In genomic region chr1:78038491-78038939, GRCh38 we compare ENCODE assay signal across 21 cellular contexts. TPM values are rescaled to one million over a fixed set of nuclear protein-coding genes. Genes with fewer than 3 reads are reported as not detected.
DNase-seq lines count a peak whose midpoint lies in the region; TF ChIP-seq lines count a peak whose summit lies in the region.
"Had no signal": no experiment of that assay in that cellular context is flagged by ENCODE, and none has a peak within 500 bp of the region (broad histone marks: within the 10 kb centered on the region; RNA-seq: fewer than 3 reads in every experiment).

No MANE protein-coding gene starts in this region.

- H3K27ac Mint-ChIP-seq in mesothelial cell of epicardium = no peak overlapping the region
- H3K27ac Mint-ChIP-seq: activated naive CD4-positive, alpha-beta T cell treated with anti-CD3 and anti-CD28 coated beads for 36 hours; T-helper 17 cell had no signal

- CTCF ChIA-PET in A673 (lab: Charles Lee) = no interaction called here

- H3K36me3 ChIP-seq in A673 (ENCODE audit: insufficient read depth, low read length, poor library complexity, severe bottlenecking) (no peaks in the 10 kb centered on the region), spleen (no peaks in the 10 kb centered on the region)
- H3K36me3 ChIP-seq: BLaER1 treated with 17β-estradiol and CSF1 and Interleukin-3, amounts not matched to agents 10 nM and 100 nM; cardiac muscle cell; upper lobe of right lung had no signal

- H3K4me1 ChIP-seq in A673 (ENCODE audit: insufficient read depth, low read length, poor library complexity, severe bottlenecking) (no peaks in the 10 kb centered on the region), spleen (peaks cover 0 to 6% (median 2%) of the 10 kb centered on the region in 6 donors)
- H3K4me1 ChIP-seq: BLaER1 treated with 17β-estradiol and CSF1 and Interleukin-3, amounts not matched to agents 10 nM and 100 nM; upper lobe of right lung had no signal

- H3K27me3 ChIP-seq in A673 (replicated peaks; ENCODE audit: insufficient read depth, low read depth, low read length, poor library complexity) (peaks cover 2% of the 10 kb centered on the region), spleen (replicated peaks in 1 of 7) (peaks cover 0 to 1% (median 0%) of the 10 kb centered on the region in 7 donors)
- H3K27me3 ChIP-seq: BLaER1 treated with 17β-estradiol and CSF1 and Interleukin-3, amounts not matched to agents 10 nM and 100 nM; upper lobe of right lung had no signal

- DNase-seq in AG08396 (ENCODE audit: low spot score) (peak; percentile 52), HT-29 (ENCODE audit: low spot score) (peak; percentile 20), amniotic epithelial cell (ENCODE audit: low read depth) (peak; percentile 63), fibroblast of villous mesenchyme (ENCODE audit: low read depth) (peak; percentile 76), mesothelial cell of epicardium (ENCODE audit: low spot score in 2 of 2, unreplicated experiment in 2 of 2) (no peak), COLO829 (ENCODE audit: low spot score) (no peak), A673 (ENCODE audit: low spot score) (no peak), spleen (no peak)
- DNase-seq: activated CD8-positive, alpha-beta memory T cell treated with anti-CD3 and anti-CD28 coated beads, Interleukin-2, amount 50 U/mL, for 48 hours; activated naive CD4-positive, alpha-beta T cell treated with anti-CD3 and anti-CD28 coated beads for 36 hours; islet precursor cell; midbrain; NCI-H1436; NCI-H69; RPMI8226; stimulated activated naive CD4-positive, alpha-beta T cell; T-helper 17 cell; upper lobe of right lung had no signal

- no peaks in the 10 kb centered on the region for H3K9me3 Mint-ChIP-seq in mesothelial cell of epicardium
- H3K9me3 Mint-ChIP-seq: activated naive CD4-positive, alpha-beta T cell treated with anti-CD3 and anti-CD28 coated beads for 36 hours had no signal

- H3K27ac ChIP-seq in A673 (ENCODE audit: low read depth, low read length, poor library complexity, severe bottlenecking) (no peak overlapping the region), spleen (no peak overlapping the region)
- H3K27ac ChIP-seq: BLaER1 treated with 17β-estradiol and CSF1 and Interleukin-3, amounts not matched to agents 10 nM and 100 nM; cardiac muscle cell; upper lobe of right lung had no signal

- TF ChIP-seq CTCF in fibroblast of villous mesenchyme (IDR thresholded peaks at IDR 0.05; ENCODE audit: insufficient read depth, low read depth, low read length) = no peak
- no peak for TF ChIP-seq CTCF in mesothelial cell of epicardium (IDR thresholded peaks at IDR 0.05; ENCODE audit: unreplicated experiment)
- no peak for TF ChIP-seq CTCF in A673 (conservative IDR thresholded peaks at IDR 0.05; ENCODE audit: low read depth, low read length)
- TF ChIP-seq CTCF in spleen (IDR thresholded peaks at IDR 0.05 in 8 of 11, conservative IDR thresholded peaks at IDR 0.05 in 3 of 11) = no peak

- H3K36me3 Mint-ChIP-seq in mesothelial cell of epicardium = no peaks in the 10 kb centered on the region

- no peaks in the 10 kb centered on the region for H3K4me1 Mint-ChIP-seq in mesothelial cell of epicardium

- POLR2A ChIA-PET in A673 (lab: Charles Lee; ENCODE audit: low non-redundant PET) = no interaction called here

- H3K27me3 Mint-ChIP-seq in mesothelial cell of epicardium (ENCODE audit: low read depth) = peaks cover 28% of the 10 kb centered on the region

- no peak overlapping the region for H3K4me3 ChIP-seq in fibroblast of villous mesenchyme (ENCODE audit: low read depth, low read length)
- no peak overlapping the region for H3K4me3 ChIP-seq in A673 (ENCODE audit: low read depth, low read length, poor library complexity, severe bottlenecking)
- H3K4me3 ChIP-seq in spleen = no peak overlapping the region
- H3K4me3 ChIP-seq: BLaER1 treated with 17β-estradiol and CSF1 and Interleukin-3, amounts not matched to agents 10 nM and 100 nM; cardiac muscle cell; K562; upper lobe of right lung had no signal

- no peaks in the 10 kb centered on the region for H3K9me3 ChIP-seq in A673 (ENCODE audit: low read depth, low read length, poor library complexity, severe bottlenecking)
- H3K9me3 ChIP-seq in spleen = no peaks in the 10 kb centered on the region
- H3K9me3 ChIP-seq: BLaER1 treated with 17β-estradiol and CSF1 and Interleukin-3, amounts not matched to agents 10 nM and 100 nM; upper lobe of right lung had no signal

- no peak overlapping the region for H3K4me3 Mint-ChIP-seq in mesothelial cell of epicardium
- H3K4me3 Mint-ChIP-seq: activated naive CD4-positive, alpha-beta T cell treated with anti-CD3 and anti-CD28 coated beads for 36 hours; T-helper 17 cell had no signal

- TF ChIP-seq POLR2A in spleen (IDR thresholded peaks at IDR 0.05) = no peak

- no TSS peak for BruUV-seq in A673 (replicated peaks; lab: Mats Ljungman, UMichigan)

- intact Hi-C loops in A673 (cut with micrococcal nuclease; ENCODE audit: unreplicated experiment) = loop anchor here (5.0 kb wide), 1 partner anchor 49 kb away; no protein-coding TSS in a partner anchor
- intact Hi-C loops in spleen (cut with DNase I; ENCODE audit: low total_unique reads) = no loop called here

RNA-seq across cellular contexts. Expression of gene GIPC2, which starts 7.3 kb away (rescaled TPM):
- 13.4 and 15.4 TPM in 2 replicates for total RNA-seq in HT-29 (2014; rRNA removed; shearing (Covaris generic))
- total RNA-seq in fibroblast of villous mesenchyme (0.32 and 0.43 TPM in 2 replicates), mesothelial cell of epicardium (0.18 to 0.23 TPM (median 0.20 TPM) in 3 replicates), A673 (2021) (0.07 TPM in 1 of 2 replicates, not detected in the other), spleen (10 to 100 TPM; 27.9 to 49.9 (median 43.7) TPM)
- polyA plus RNA-seq in spleen = 10 to 100 TPM in 2 of 3 donors, 1 to 10 TPM in 1; 5.5 to 26.4 (median 11.8) TPM
- polyA plus RNA-seq: cardiac muscle cell had no signal

RNA-seq across cellular contexts. Expression of gene DNAJB4, which starts 33.8 kb away (rescaled TPM):
- total RNA-seq in HT-29 (2014; rRNA removed; shearing (Covaris generic)) = 4.2 and 7.9 TPM in 2 replicates
- 35.4 and 57.0 TPM in 2 replicates for total RNA-seq in fibroblast of villous mesenchyme
- 43.6 to 48.0 TPM (median 47.8 TPM) in 3 replicates for total RNA-seq in mesothelial cell of epicardium
- 28.3 and 34.5 TPM in 2 replicates for total RNA-seq in A673 (2021)
- total RNA-seq in spleen = 10 to 100 TPM; 39.9 to 66.2 (median 57.9) TPM
- polyA plus RNA-seq in spleen = 10 to 100 TPM; 10.5 to 29.5 (median 11.4) TPM

RNA-seq across cellular contexts. Expression of gene FUBP1, which starts 59.6 kb away (rescaled TPM):
- 130 and 145 TPM in 2 replicates for total RNA-seq in HT-29 (2014; rRNA removed; shearing (Covaris generic))
- total RNA-seq in fibroblast of villous mesenchyme = 87.0 and 125 TPM in 2 replicates
- total RNA-seq in mesothelial cell of epicardium = 287 to 291 TPM (median 288 TPM) in 3 replicates
- total RNA-seq in A673 (2021) = 195 and 213 TPM in 2 replicates
- 100 to 1,000 TPM; 151 to 196 (median 176) TPM for total RNA-seq in spleen
- 10 to 100 TPM; 52.5 to 63.5 (median 60.3) TPM for polyA plus RNA-seq in spleen

Comparison
In these comparisons a context has a peak if more than half of its experiments do, and no peak if none do; other contexts are left out.
1. DNase-seq: peak in AG08396 (single experiment), HT-29 (single experiment), amniotic epithelial cell (single experiment) and fibroblast of villous mesenchyme (single experiment); none in mesothelial cell of epicardium (0 of 2), COLO829 (single experiment), A673 (single experiment) and spleen (single experiment).
2. RNA of gene GIPC2, which starts 7.3 kb away (total RNA-seq): 27.9 to 49.9 TPM in spleen and 13.4 to 15.4 TPM in HT-29; 0.32 to 0.43 TPM in fibroblast of villous mesenchyme, 0.18 to 0.23 TPM in mesothelial cell of epicardium and 0.07 TPM in A673; every median in the first group is over 10 times any median in the second.